In the genomic region with DNA sequence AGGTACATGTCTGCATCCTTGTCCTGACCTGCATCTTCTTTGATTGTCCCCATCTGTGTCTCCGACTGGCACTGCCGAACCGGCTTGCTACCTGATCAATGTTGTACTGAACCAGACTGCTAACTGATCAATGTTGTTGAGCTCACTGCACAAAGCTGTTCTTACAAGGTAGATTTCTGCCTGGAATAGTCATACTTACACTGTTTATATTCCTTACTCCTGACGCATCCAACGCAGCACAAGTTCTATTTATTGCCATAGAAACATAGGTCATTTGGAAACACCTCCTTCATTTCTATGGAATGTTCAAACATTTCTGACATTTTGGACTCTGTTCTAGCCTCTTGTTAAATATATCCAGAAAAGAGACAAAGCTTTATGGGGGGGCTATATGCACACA, we compare ENCODE assay signal across 7 cellular contexts.
A peak's percentile ranks its signal among the peaks of the same experiment; 100 is the strongest.
DNase-seq lines count a peak whose midpoint lies in the region; TF ChIP-seq lines count a peak whose summit lies in the region.
"Not testable (repeated sequence)": the region's sequence is repeated elsewhere in the genome, so short reads cannot be mapped to it uniquely, and the experiment has no call there.

No MANE protein-coding gene starts in this region.

- DNase-seq in AG04450 (ENCODE audit: low read depth, low spot score) (peak; percentile 70), HCEC 1CT (peak; percentile 71), brain microvascular endothelial cell (peak; percentile 53), fibroblast of gingiva (ENCODE audit: low read depth) (peak; percentile 37), fibroblast of pulmonary artery (ENCODE audit: low read depth) (peak; percentile 23), iris pigment epithelial cell (ENCODE audit: low read depth) (peak; percentile 62)

- not testable (repeated sequence) for H3K36me3 Mint-ChIP-seq in activated naive CD4-positive, alpha-beta T cell treated with anti-CD3 and anti-CD28 coated beads, Interleukin-2, amount 50 U/mL, for 24 hours

- H3K4me1 Mint-ChIP-seq in activated naive CD4-positive, alpha-beta T cell treated with anti-CD3 and anti-CD28 coated beads, Interleukin-2, amount 50 U/mL, for 24 hours = peaks cover 10% of the 10 kb centered on the region

- peak overlapping the region; percentile 8 for H3K27ac Mint-ChIP-seq in activated naive CD4-positive, alpha-beta T cell treated with anti-CD3 and anti-CD28 coated beads, Interleukin-2, amount 50 U/mL, for 24 hours

- not testable (repeated sequence) for H3K9me3 ChIP-seq in AG04450 (ENCODE audit: control insufficient read depth, insufficient read depth, low read length)

- H3K4me3 Mint-ChIP-seq in activated naive CD4-positive, alpha-beta T cell treated with anti-CD3 and anti-CD28 coated beads, Interleukin-2, amount 50 U/mL, for 24 hours = not testable (repeated sequence)

- H3K9me3 Mint-ChIP-seq in activated naive CD4-positive, alpha-beta T cell treated with anti-CD3 and anti-CD28 coated beads, Interleukin-2, amount 50 U/mL, for 24 hours = not testable (repeated sequence)

- H3K27me3 Mint-ChIP-seq in activated naive CD4-positive, alpha-beta T cell treated with anti-CD3 and anti-CD28 coated beads, Interleukin-2, amount 50 U/mL, for 24 hours = not testable (repeated sequence)

- not testable (repeated sequence) for TF ChIP-seq CTCF in AG04450 (IDR thresholded peaks at IDR 0.05; ENCODE audit: low read depth, low read length); brain microvascular endothelial cell (IDR thresholded peaks at IDR 0.05; ENCODE audit: low read depth, low read length, missing control alignments); fibroblast of pulmonary artery (IDR thresholded peaks at IDR 0.05; ENCODE audit: low read length, missing control alignments)

- CTCF ChIA-PET in AG04450 (lab: Charles Lee) = not testable (repeated sequence)

- H3K27me3 ChIP-seq in AG04450 (ENCODE audit: control insufficient read depth, insufficient read depth, low read length); brain microvascular endothelial cell (replicated peaks): not testable (repeated sequence)

- H3K36me3 ChIP-seq in brain microvascular endothelial cell (replicated peaks) = not testable (repeated sequence)

- H3K27ac ChIP-seq in AG04450 (ENCODE audit: low read depth, low read length) = peak overlapping the region; percentile 33
- not testable (repeated sequence) for H3K27ac ChIP-seq in brain microvascular endothelial cell

- in situ Hi-C loops in brain microvascular endothelial cell (cut with HindIII; ENCODE audit: low pct_ligation_motif_present, low sequenced_read_pairs) = not testable (repeated sequence)

- not testable (repeated sequence) for H3K4me3 ChIP-seq in AG04450 (ENCODE audit: low read depth, low read length); brain microvascular endothelial cell (ENCODE audit: low read depth, low read length); fibroblast of pulmonary artery (replicated peaks; ENCODE audit: low read depth, low read length)

- POLR2A ChIA-PET in AG04450 (lab: Yijun Ruan, JAX) = not testable (repeated sequence)
